8 cellular contexts compared by ENCODE assay signal in the genomic region with DNA sequence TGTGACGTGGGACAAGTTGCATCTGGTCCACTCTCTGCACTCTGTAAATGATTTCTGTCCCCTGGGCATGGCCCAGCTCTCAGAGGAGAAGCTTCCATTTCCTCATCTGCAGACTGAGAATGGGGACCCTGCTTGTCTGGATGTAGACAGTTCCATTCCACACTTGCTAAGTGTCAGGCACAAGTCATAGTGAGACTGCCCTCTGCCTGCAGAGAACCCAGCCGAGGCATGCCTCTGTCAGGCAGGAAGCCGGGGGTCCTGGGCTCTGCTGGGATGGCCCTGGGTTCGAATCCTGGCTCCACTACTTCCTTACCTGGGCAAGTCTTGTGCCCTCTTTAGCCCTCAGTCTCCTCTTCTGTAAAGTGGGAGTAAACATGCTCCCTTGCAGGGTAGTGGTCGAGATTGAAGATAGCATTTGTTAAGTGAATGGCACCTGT. TPM values are rescaled to one million over a fixed set of nuclear protein-coding genes. Genes with fewer than 3 reads are reported as not detected.
DNase-seq lines count a peak whose midpoint lies in the region; ATAC-seq lines count a peak whose summit lies in the region.

No MANE protein-coding gene starts in this region.

- peaks cover 28% of the 10 kb centered on the region for H3K4me1 Mint-ChIP-seq in activated CD4-positive, alpha-beta T cell treated with anti-CD3 and anti-CD28 coated beads, Interleukin-2, amount 10 ng/mL, durations not matched to agents 24 days and 14 days

- no peaks in the 10 kb centered on the region for H3K27me3 Mint-ChIP-seq in activated CD4-positive, alpha-beta T cell treated with anti-CD3 and anti-CD28 coated beads, Interleukin-2, amount 10 ng/mL, durations not matched to agents 24 days and 14 days

- peak overlapping the region; percentile 70 to 87 for H3K4me3 ChIP-seq in mucosa of rectum (ENCODE audit: low read length in 2 of 2)

- H3K36me3 ChIP-seq in mucosa of rectum (ENCODE audit: control insufficient read depth in 2 of 2, insufficient read depth in 2 of 2, low read length in 2 of 2): peaks cover 0 to 6% of the 10 kb centered on the region in 2 donors

- H3K27ac ChIP-seq in mucosa of rectum (ENCODE audit: low read depth in 2 of 2, low read length in 2 of 2): peak overlapping the region; percentile 99 to 100

- no peaks in the 10 kb centered on the region for H3K27me3 ChIP-seq in mucosa of rectum (ENCODE audit: control insufficient read depth in 2 of 2, insufficient read depth in 2 of 2, low read length in 2 of 2)

- H3K4me1 ChIP-seq in mucosa of rectum (ENCODE audit: control insufficient read depth in 2 of 2, insufficient read depth in 2 of 2, low read length in 2 of 2): peaks cover 34 to 42% of the 10 kb centered on the region in 2 donors

- H3K36me3 Mint-ChIP-seq in activated CD4-positive, alpha-beta T cell treated with anti-CD3 and anti-CD28 coated beads, Interleukin-2, amount 10 ng/mL, durations not matched to agents 24 days and 14 days (ENCODE audit: low read depth): peaks cover 53% of the 10 kb centered on the region
- peaks cover 25 to 37% of the 10 kb centered on the region in 2 donors for H3K36me3 Mint-ChIP-seq in activated naive CD4-positive, alpha-beta T cell treated with anti-CD3 and anti-CD28 coated beads, Interleukin-2, amount 50 U/mL, for 72 hours

- peak overlapping the region; percentile 100 for H3K4me3 Mint-ChIP-seq in activated CD4-positive, alpha-beta T cell treated with anti-CD3 and anti-CD28 coated beads, Interleukin-2, amount 10 ng/mL, durations not matched to agents 24 days and 14 days

- DNase-seq in activated CD4-positive, alpha-beta T cell treated with anti-CD3 and anti-CD28 coated beads, Interleukin-2, amount 10 ng/mL, durations not matched to agents 24 days and 14 days: peak; percentile 77
- no peak for DNase-seq in activated CD4-positive, alpha-beta T cell treated with anti-CD3 and anti-CD28 coated beads for 1 hour
- peak in 1 of 2 donors; percentile 39 for DNase-seq in activated naive CD4-positive, alpha-beta T cell treated with anti-CD3 and anti-CD28 coated beads, Interleukin-2, amount 50 U/mL, for 72 hours (ENCODE audit: low spot score in 2 of 2)
- DNase-seq in SHP77 (lab: John Stamatoyannopoulos, UW) (no peak), activated gamma-delta T cell (lab: John Stamatoyannopoulos, UW) (no peak)

- intact Hi-C loops in activated CD4-positive, alpha-beta T cell treated with anti-CD3 and anti-CD28 coated beads, Interleukin-2, amount 10 ng/mL, durations not matched to agents 24 days and 14 days (cut with micrococcal nuclease): loop anchor here (1.0 to 2.0 kb wide), 5 partner anchors 13 to 245 kb away; a partner anchor contains a TSS

- H3K27ac Mint-ChIP-seq in activated CD4-positive, alpha-beta T cell treated with anti-CD3 and anti-CD28 coated beads, Interleukin-2, amount 10 ng/mL, durations not matched to agents 24 days and 14 days: peak overlapping the region; percentile 94
- H3K27ac Mint-ChIP-seq in activated naive CD4-positive, alpha-beta T cell treated with anti-CD3 and anti-CD28 coated beads, Interleukin-2, amount 50 U/mL, for 72 hours: peak overlapping the region; percentile 90 to 97

- no peaks in the 10 kb centered on the region for H3K9me3 ChIP-seq in mucosa of rectum (ENCODE audit: control insufficient read depth in 2 of 2, low read length in 2 of 2)

- H3K9ac ChIP-seq in mucosa of rectum (ENCODE audit: low read depth in 1 of 2, low read length in 2 of 2): peak overlapping the region; percentile 90 to 95

- ATAC-seq in HG03103 (IDR thresholded peaks at IDR 0.05; ENCODE audit: low read depth, unreplicated experiment) (peak; percentile 25), HG03045 (IDR thresholded peaks at IDR 0.05; ENCODE audit: unreplicated experiment) (no peak)
- ATAC-seq in activated naive CD4-positive, alpha-beta T cell treated with anti-CD3 and anti-CD28 coated beads, Interleukin-2, amount 50 U/mL, for 72 hours: no peak

- no peaks in the 10 kb centered on the region for H3K9me3 Mint-ChIP-seq in activated CD4-positive, alpha-beta T cell treated with anti-CD3 and anti-CD28 coated beads, Interleukin-2, amount 10 ng/mL, durations not matched to agents 24 days and 14 days
- no peaks in the 10 kb centered on the region for H3K9me3 Mint-ChIP-seq in activated naive CD4-positive, alpha-beta T cell treated with anti-CD3 and anti-CD28 coated beads, Interleukin-2, amount 50 U/mL, for 72 hours

RNA-seq across cellular contexts. Expression of a gene that starts 4.1 kb away (rescaled TPM):
- 159 and 166 TPM in 2 replicates for total RNA-seq in activated CD4-positive, alpha-beta T cell treated with anti-CD3 and anti-CD28 coated beads, Interleukin-2, amount 10 ng/mL, durations not matched to agents 24 days and 14 days
- total RNA-seq in activated naive CD4-positive, alpha-beta T cell treated with anti-CD3 and anti-CD28 coated beads, Interleukin-2, amount 50 U/mL, for 72 hours: 100 to 1,000 TPM; 101 to 130 TPM

RNA-seq across cellular contexts. Expression of a gene that starts 35.4 kb away (rescaled TPM):
- total RNA-seq in activated CD4-positive, alpha-beta T cell treated with anti-CD3 and anti-CD28 coated beads, Interleukin-2, amount 10 ng/mL, durations not matched to agents 24 days and 14 days: 1.1 TPM in 2 replicates
- total RNA-seq in activated naive CD4-positive, alpha-beta T cell treated with anti-CD3 and anti-CD28 coated beads, Interleukin-2, amount 50 U/mL, for 72 hours: 1 to 10 TPM; 2.6 to 2.9 TPM
